1 cellular context compared by ENCODE assay signal in the genomic region with DNA sequence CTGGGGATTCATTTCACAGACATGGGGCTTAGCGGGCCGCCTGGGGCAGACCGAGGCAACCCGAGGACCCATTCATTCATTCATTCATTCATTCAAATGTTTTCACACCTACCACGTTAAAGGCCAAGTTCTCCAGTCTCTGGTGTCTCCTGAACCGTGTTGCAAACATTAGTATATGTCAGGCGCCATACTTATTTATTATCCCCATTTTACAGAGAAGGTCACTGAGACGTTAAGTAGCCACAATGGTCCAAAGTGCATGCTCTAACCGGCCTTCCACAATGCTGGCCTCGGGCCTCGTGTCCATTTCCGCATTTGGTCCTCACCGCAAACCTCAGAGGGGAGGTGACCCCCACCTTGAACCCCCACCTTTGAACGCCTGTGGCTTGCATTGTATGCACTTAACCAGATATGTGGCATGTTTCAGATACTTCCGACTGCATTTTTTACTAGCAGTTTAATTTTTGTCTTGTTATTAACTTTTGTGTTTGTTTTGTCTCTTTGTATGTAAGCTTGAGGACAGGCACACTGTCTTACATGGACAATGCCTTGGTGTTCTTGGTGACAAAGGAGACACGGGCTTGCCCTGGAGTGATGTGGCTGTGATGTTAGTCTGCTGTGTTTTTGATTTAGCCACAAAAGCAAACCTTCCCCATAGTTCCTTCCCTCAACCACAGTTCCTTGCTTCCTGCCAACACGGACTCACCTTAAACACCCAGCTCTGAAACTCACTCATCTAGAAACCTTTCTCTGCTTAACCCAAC.
TF ChIP-seq lines count a peak whose summit lies in the region.

No MANE protein-coding gene starts in this region.

TF ChIP-seq in GM12878, 131 proteins besides CTCF, POLR2A, EP300 and RAD21:
- TF ChIP-seq ZSCAN29 (IDR thresholded peaks at IDR 0.05) (no peak), RELA (IDR thresholded peaks at IDR 0.05; ENCODE audit: borderline replicate concordance, partially characterized antibody) (no peak), ZNF24 (IDR thresholded peaks at IDR 0.05) (peak; percentile 85)
